8 cellular contexts compared by ENCODE assay signal in the genomic region with DNA sequence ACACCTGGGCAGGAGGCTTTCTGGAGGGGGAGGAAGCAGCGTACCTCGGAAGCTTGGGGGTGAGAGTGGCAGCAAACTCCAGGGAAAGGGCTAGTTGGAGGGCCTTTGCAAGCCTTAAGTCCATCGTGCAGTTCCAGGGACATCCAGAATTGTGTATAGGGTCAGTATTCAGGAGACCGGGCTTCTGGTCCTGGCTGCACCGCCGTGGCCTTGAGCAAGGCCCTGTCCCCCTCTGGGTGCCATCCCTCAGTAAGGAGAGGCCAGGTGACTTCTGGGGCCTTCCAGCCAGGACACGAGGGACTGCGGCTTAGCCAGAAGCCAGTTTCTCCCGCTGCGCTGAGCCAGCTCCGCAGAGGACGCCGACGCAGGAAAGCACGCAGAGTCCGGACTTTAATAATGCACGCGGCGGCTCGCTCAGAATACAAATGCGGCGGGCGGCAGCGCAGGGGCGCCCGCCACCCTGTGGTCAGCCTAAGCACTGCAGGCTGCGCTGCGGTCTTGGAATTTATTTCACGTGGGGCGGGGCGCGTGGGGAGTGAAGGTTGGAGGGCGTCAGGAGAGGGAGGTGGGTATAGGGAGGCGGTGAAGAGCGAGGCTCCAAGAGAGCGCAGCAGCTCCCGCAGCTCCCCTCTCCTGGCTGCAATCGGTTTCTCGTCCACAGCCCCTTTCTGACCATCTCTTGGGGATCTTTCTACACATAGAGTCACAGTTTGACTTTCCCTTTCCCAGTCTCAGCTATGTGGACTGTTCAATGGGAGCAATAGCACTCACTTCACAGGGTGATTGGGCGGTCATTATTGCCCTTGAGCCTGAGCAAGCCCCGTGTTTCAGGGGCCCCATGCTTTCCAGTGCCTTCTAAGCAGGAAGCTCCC.
DNase-seq lines count a peak whose midpoint lies in the region; ATAC-seq and TF ChIP-seq lines count a peak whose summit lies in the region.

No MANE protein-coding gene starts in this region.

- H2AFZ ChIP-seq in OCI-LY1 (ENCODE audit: low read length), result no peak overlapping the region

- ATAC-seq in GM19438 (IDR thresholded peaks at IDR 0.05; ENCODE audit: low read depth, unreplicated experiment) (peak; percentile 84), HG03565 (IDR thresholded peaks at IDR 0.05; ENCODE audit: unreplicated experiment) (peak; percentile 84)

- H3K4me1 ChIP-seq in OCI-LY1 (ENCODE audit: insufficient read depth, low read length, severe bottlenecking), result no peaks in the 10 kb centered on the region
- H3K4me1 ChIP-seq in stomach smooth muscle (ENCODE audit: control insufficient read depth, insufficient read depth, low read length), result peaks cover 6% of the 10 kb centered on the region

- H3K4me3 ChIP-seq in OCI-LY1 (ENCODE audit: low read depth, low read length, poor library complexity, severe bottlenecking) (no peak overlapping the region), stomach smooth muscle (ENCODE audit: low read length in 2 of 2) (peak overlapping the region; percentile 34 to 59)

- H4K20me1 ChIP-seq in OCI-LY1 (ENCODE audit: insufficient read depth, low read length), result no peaks in the 10 kb centered on the region

- H3K79me2 ChIP-seq in OCI-LY1 (ENCODE audit: insufficient read depth, low read length), result no peaks in the 10 kb centered on the region

- no peak overlapping the region for H3K27ac ChIP-seq in OCI-LY1 (ENCODE audit: low read depth, low read length, poor library complexity, severe bottlenecking)
- H3K27ac ChIP-seq in stomach smooth muscle (ENCODE audit: low read length), result no peak overlapping the region

- no peak overlapping the region for H3K4me3 Mint-ChIP-seq in neural crest cell

- H3K9ac ChIP-seq in OCI-LY1 (ENCODE audit: low read length) (no peak overlapping the region), stomach smooth muscle (ENCODE audit: low read length in 2 of 2) (no peak overlapping the region)

- H3K27ac Mint-ChIP-seq in neural crest cell (ENCODE audit: unreplicated experiment), result no peak overlapping the region

- peak; percentile 75 for TF ChIP-seq CTCF in OCI-LY1 (IDR thresholded peaks at IDR 0.05; ENCODE audit: low read length)
- peak; percentile 91 for TF ChIP-seq CTCF in neural crest cell (conservative IDR thresholded peaks at IDR 0.05)

- DNase-seq in COLO829 (ENCODE audit: low spot score), result peak; percentile 66
- DNase-seq in activated T-cell treated with anti-CD3 and anti-CD28 coated beads, Interleukin-2, amount 50 U/mL, for 48 hours, result peak; percentile 79 to 81
- DNase-seq in fibroblast of peridontal ligament (ENCODE audit: extremely low read depth), result peak; percentile 37
- peak; percentile 69 for DNase-seq in neural crest cell (ENCODE audit: low read depth, low spot score)

- H3K27me3 ChIP-seq in OCI-LY1 (ENCODE audit: insufficient read depth, low read length) (no peaks in the 10 kb centered on the region), stomach smooth muscle (ENCODE audit: control insufficient read depth in 1 of 2, insufficient read depth in 2 of 2, low read length in 2 of 2) (peaks cover 0 to 11% of the 10 kb centered on the region in 2 donors)

- H3K4me2 ChIP-seq in OCI-LY1 (ENCODE audit: low read length), result no peak overlapping the region; the same call in 1 of the 2 replicates

- H3K9me3 ChIP-seq in OCI-LY1 (ENCODE audit: low read length) (no peaks in the 10 kb centered on the region), stomach smooth muscle (ENCODE audit: control insufficient read depth in 2 of 2, low read length in 2 of 2) (no peaks in the 10 kb centered on the region)

- H3K4me1 Mint-ChIP-seq in neural crest cell, result peaks cover 4% of the 10 kb centered on the region

- peaks cover 12% of the 10 kb centered on the region for H3K27me3 Mint-ChIP-seq in neural crest cell (ENCODE audit: low read depth)

- no peaks in the 10 kb centered on the region for H3F3A ChIP-seq in OCI-LY1 (ENCODE audit: insufficient read depth, low read length)

- peaks cover 2% of the 10 kb centered on the region for H3K36me3 Mint-ChIP-seq in neural crest cell (ENCODE audit: low read depth)

- H3K36me3 ChIP-seq in OCI-LY1 (ENCODE audit: insufficient read depth, low read length) (no peaks in the 10 kb centered on the region), stomach smooth muscle (ENCODE audit: control insufficient read depth in 2 of 2, insufficient read depth in 2 of 2, low read length in 2 of 2) (no peaks in the 10 kb centered on the region)

- H3K9me2 ChIP-seq in OCI-LY1 (ENCODE audit: low read depth, low read length), result no peaks in the 10 kb centered on the region

- H3K9me3 Mint-ChIP-seq in neural crest cell, result peaks cover 3% of the 10 kb centered on the region
